Comparison of ENCODE assay signal across 8 cellular contexts in the genomic region with DNA sequence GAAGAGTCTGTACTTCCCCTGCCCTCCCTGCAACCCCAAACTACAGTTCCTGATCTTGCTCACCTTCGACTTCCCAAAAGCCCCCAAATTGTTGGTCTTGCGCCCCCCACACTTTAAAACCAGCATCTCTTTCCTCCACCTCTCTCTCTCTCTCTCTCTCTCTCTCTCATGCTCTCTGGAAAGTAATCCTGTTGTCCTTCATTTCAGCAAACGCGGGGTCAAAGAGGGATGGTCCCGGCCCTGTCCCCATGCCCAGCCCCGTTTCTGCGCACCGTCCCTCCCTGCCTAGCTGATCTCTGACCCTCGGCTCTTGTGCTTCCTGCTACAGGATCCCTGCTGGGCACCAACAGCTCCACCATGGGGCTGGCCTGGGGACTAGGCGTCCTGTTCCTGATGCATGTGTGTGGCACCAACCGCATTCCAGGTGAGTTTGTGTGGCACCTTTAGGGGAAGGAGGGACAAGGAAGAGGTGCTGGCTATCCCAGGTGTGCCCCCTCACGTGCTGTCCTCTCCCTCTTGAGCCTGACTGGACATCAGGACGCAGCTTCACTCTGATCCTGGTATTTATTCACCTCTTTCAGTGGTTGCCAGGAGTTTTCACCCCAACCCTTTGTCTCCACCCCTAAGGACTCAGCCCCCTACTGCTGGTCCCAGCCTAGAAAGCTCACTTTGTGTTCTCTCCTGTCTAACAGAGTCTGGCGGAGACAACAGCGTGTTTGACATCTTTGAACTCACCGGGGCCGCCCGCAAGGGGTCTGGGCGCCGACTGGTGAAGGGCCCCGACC. TPM values are rescaled to one million over a fixed set of nuclear protein-coding genes. Genes with fewer than 3 reads are reported as not detected.
DNase-seq lines count a peak whose midpoint lies in the region; ATAC-seq and TF ChIP-seq lines count a peak whose summit lies in the region.

No MANE protein-coding gene starts in this region.

- TF ChIP-seq CTCF in GM12874 (IDR thresholded peaks at IDR 0.05; ENCODE audit: insufficient read depth, low read depth, low read length) (0 out of 2 replicates have a peak, but pooled peaks have one; percentile 6), uterus (IDR thresholded peaks at IDR 0.05) (peak; percentile 28 to 56 (median 48))

- intact Hi-C loops in uterus (cut with DNase I; ENCODE audit: low total_unique reads): loop anchor here (5.0 kb wide), 2 partner anchors 409 to 764 kb away; no protein-coding TSS in a partner anchor

- no peaks in the 10 kb centered on the region for H3K36me3 ChIP-seq in uterus

- no peak for TF ChIP-seq POLR2A in uterus (IDR thresholded peaks at IDR 0.05)

- no peaks in the 10 kb centered on the region for H3K27me3 ChIP-seq in uterus

- peaks cover 6 to 11% of the 10 kb centered on the region in 2 donors for H3K4me1 ChIP-seq in uterus

- peak overlapping the region; percentile 90 to 91 for H3K4me3 ChIP-seq in uterus

- H3K27ac ChIP-seq in uterus: peak overlapping the region; percentile 98

- ATAC-seq in HG03460 (IDR thresholded peaks at IDR 0.05; ENCODE audit: unreplicated experiment) (no peak), GM19463 (IDR thresholded peaks at IDR 0.05; ENCODE audit: unreplicated experiment) (no peak)

- no peaks in the 10 kb centered on the region for H3K9me3 ChIP-seq in uterus

- DNase-seq in NOMO-1 (lab: John Stamatoyannopoulos, UW; ENCODE audit: unreplicated experiment in 2 of 2) (peak; percentile 33 to 46), dedifferentiated amniotic fluid mesenchymal stem cell (ENCODE audit: extremely low spot score) (peak; percentile 38), lung microvascular endothelial cell (ENCODE audit: low read depth in 2 of 2) (peak; percentile 64 to 74), uterus (peak; percentile 64 to 70), NCI-H2171 (lab: John Stamatoyannopoulos, UW) (no peak)

RNA-seq across cellular contexts. Expression of a gene that starts 0.8 kb away (rescaled TPM):
- total RNA-seq in lung microvascular endothelial cell (3,460 and 6,737 TPM in 2 replicates), uterus (100 to 1,000 TPM; 119 to 341 (median 210) TPM)

Comparison
In these comparisons a context has a peak if more than half of its experiments do, and no peak if none do; other contexts are left out.
1. RNA of a gene that starts 0.8 kb away (total RNA-seq): 3,460 to 6,737 TPM in lung microvascular endothelial cell; 119 to 341 TPM in uterus; every median in the first group is over 10 times any median in the second.